ENCODE assay signal across 1 cellular context in the genomic region with DNA sequence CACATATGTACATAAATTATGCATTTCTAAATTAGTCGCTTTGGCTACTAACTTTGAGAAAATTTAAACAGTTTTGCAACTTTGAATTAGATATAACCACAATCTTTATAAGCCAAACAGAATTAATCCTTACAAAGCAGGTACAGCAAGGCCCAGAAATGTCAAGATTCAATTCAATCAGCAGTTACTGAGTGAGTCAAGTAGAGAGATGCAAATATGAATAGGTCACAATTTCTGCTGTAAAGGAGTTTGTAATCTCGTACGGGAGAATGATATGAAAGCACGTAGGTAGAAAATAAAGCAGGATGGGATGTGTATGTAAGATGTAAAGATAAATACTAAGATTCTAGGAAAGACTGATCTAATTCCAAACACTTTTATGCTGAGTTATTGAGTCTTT.
TF ChIP-seq lines count a peak whose summit lies in the region.

No MANE protein-coding gene starts in this region.

TF ChIP-seq in GM23338, 12 proteins besides CTCF, POLR2A, EP300 and RAD21:
- TF ChIP-seq, protein P1, sequence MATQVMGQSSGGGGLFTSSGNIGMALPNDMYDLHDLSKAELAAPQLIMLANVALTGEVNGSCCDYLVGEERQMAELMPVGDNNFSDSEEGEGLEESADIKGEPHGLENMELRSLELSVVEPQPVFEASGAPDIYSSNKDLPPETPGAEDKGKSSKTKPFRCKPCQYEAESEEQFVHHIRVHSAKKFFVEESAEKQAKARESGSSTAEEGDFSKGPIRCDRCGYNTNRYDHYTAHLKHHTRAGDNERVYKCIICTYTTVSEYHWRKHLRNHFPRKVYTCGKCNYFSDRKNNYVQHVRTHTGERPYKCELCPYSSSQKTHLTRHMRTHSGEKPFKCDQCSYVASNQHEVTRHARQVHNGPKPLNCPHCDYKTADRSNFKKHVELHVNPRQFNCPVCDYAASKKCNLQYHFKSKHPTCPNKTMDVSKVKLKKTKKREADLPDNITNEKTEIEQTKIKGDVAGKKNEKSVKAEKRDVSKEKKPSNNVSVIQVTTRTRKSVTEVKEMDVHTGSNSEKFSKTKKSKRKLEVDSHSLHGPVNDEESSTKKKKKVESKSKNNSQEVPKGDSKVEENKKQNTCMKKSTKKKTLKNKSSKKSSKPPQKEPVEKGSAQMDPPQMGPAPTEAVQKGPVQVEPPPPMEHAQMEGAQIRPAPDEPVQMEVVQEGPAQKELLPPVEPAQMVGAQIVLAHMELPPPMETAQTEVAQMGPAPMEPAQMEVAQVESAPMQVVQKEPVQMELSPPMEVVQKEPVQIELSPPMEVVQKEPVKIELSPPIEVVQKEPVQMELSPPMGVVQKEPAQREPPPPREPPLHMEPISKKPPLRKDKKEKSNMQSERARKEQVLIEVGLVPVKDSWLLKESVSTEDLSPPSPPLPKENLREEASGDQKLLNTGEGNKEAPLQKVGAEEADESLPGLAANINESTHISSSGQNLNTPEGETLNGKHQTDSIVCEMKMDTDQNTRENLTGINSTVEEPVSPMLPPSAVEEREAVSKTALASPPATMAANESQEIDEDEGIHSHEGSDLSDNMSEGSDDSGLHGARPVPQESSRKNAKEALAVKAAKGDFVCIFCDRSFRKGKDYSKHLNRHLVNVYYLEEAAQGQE (IDR thresholded peaks at IDR 0.05; ENCODE audit: unreplicated experiment) = no peak
- TF ChIP-seq POLR2AphosphoS5 (IDR thresholded peaks at IDR 0.05; ENCODE audit: low read depth) (no peak), ZNF114 (CRISPR knock-in tag; IDR thresholded peaks at IDR 0.05) (no peak), NANOG (IDR thresholded peaks at IDR 0.05; ENCODE audit: borderline replicate concordance) (no peak), EZH2phosphoT487 (IDR thresholded peaks at IDR 0.05; ENCODE audit: unreplicated experiment) (no peak), ZNF331 (CRISPR knock-in tag; IDR thresholded peaks at IDR 0.05; ENCODE audit: low read depth) (no peak), STAT1 (IDR thresholded peaks at IDR 0.05; ENCODE audit: unreplicated experiment) (no peak), CREB1 (CRISPR knock-in tag; IDR thresholded peaks at IDR 0.05; ENCODE audit: low read depth) (no peak), EZH2 (IDR thresholded peaks at IDR 0.05; ENCODE audit: low read depth, unreplicated experiment) (no peak), JUNB (IDR thresholded peaks at IDR 0.05; ENCODE audit: unreplicated experiment) (no peak)
- TF ChIP-seq, protein P2, sequence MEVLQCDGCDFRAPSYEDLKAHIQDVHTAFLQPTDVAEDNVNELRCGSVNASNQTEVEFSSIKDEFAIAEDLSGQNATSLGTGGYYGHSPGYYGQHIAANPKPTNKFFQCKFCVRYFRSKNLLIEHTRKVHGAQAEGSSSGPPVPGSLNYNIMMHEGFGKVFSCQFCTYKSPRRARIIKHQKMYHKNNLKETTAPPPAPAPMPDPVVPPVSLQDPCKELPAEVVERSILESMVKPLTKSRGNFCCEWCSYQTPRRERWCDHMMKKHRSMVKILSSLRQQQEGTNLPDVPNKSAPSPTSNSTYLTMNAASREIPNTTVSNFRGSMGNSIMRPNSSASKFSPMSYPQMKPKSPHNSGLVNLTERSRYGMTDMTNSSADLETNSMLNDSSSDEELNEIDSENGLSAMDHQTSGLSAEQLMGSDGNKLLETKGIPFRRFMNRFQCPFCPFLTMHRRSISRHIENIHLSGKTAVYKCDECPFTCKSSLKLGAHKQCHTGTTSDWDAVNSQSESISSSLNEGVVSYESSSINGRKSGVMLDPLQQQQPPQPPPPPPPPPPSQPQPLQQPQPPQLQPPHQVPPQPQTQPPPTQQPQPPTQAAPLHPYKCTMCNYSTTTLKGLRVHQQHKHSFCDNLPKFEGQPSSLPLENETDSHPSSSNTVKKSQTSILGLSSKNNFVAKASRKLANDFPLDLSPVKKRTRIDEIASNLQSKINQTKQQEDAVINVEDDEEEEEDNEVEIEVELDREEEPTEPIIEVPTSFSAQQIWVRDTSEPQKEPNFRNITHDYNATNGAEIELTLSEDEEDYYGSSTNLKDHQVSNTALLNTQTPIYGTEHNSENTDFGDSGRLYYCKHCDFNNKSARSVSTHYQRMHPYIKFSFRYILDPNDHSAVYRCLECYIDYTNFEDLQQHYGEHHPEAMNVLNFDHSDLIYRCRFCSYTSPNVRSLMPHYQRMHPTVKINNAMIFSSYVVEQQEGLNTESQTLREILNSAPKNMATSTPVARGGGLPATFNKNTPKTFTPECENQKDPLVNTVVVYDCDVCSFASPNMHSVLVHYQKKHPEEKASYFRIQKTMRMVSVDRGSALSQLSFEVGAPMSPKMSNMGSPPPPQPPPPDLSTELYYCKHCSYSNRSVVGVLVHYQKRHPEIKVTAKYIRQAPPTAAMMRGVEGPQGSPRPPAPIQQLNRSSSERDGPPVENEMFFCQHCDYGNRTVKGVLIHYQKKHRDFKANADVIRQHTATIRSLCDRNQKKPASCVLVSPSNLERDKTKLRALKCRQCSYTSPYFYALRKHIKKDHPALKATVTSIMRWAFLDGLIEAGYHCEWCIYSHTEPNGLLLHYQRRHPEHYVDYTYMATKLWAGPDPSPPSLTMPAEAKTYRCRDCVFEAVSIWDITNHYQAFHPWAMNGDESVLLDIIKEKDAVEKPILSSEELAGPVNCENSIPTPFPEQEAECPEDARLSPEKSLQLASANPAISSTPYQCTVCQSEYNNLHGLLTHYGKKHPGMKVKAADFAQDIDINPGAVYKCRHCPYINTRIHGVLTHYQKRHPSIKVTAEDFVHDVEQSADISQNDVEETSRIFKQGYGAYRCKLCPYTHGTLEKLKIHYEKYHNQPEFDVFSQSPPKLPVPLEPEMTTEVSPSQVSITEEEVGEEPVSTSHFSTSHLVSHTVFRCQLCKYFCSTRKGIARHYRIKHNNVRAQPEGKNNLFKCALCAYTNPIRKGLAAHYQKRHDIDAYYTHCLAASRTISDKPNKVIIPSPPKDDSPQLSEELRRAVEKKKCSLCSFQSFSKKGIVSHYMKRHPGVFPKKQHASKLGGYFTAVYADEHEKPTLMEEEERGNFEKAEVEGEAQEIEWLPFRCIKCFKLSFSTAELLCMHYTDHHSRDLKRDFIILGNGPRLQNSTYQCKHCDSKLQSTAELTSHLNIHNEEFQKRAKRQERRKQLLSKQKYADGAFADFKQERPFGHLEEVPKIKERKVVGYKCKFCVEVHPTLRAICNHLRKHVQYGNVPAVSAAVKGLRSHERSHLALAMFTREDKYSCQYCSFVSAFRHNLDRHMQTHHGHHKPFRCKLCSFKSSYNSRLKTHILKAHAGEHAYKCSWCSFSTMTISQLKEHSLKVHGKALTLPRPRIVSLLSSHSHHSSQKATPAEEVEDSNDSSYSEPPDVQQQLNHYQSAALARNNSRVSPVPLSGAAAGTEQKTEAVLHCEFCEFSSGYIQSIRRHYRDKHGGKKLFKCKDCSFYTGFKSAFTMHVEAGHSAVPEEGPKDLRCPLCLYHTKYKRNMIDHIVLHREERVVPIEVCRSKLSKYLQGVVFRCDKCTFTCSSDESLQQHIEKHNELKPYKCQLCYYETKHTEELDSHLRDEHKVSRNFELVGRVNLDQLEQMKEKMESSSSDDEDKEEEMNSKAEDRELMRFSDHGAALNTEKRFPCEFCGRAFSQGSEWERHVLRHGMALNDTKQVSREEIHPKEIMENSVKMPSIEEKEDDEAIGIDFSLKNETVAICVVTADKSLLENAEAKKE (CRISPR knock-in tag; IDR thresholded peaks at IDR 0.05) = no peak
- TF ChIP-seq, protein P3, sequence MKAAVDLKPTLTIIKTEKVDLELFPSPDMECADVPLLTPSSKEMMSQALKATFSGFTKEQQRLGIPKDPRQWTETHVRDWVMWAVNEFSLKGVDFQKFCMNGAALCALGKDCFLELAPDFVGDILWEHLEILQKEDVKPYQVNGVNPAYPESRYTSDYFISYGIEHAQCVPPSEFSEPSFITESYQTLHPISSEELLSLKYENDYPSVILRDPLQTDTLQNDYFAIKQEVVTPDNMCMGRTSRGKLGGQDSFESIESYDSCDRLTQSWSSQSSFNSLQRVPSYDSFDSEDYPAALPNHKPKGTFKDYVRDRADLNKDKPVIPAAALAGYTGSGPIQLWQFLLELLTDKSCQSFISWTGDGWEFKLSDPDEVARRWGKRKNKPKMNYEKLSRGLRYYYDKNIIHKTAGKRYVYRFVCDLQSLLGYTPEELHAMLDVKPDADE (IDR thresholded peaks at IDR 0.05) = no peak
TF ChIP-seq in GM23338: peak in this region for 0.
